In genomic region chr5:168608821-168609220, GRCh38 we compare ENCODE assay signal across 1 cellular context.
TF ChIP-seq lines count a peak whose summit lies in the region.

No MANE protein-coding gene starts in this region.

TF ChIP-seq in HepG2, 621 proteins besides CTCF, POLR2A, EP300 and RAD21 (continued from another document):
- TF ChIP-seq GPN1 (CRISPR knock-in tag; IDR thresholded peaks at IDR 0.05; ENCODE audit: borderline replicate concordance) (no peak), FOXP1 (IDR thresholded peaks at IDR 0.05) (no peak), FOXP1 (CRISPR knock-in tag; IDR thresholded peaks at IDR 0.05) (no peak), ZEB1 (IDR thresholded peaks at IDR 0.05; ENCODE audit: insufficient replicate concordance, low read depth) (no peak), ZNF460 (CRISPR knock-in tag; IDR thresholded peaks at IDR 0.05; ENCODE audit: borderline replicate concordance) (no peak), GMEB2 (CRISPR knock-in tag; IDR thresholded peaks at IDR 0.05; ENCODE audit: low read depth) (no peak), XBP1 (CRISPR knock-in tag; IDR thresholded peaks at IDR 0.05) (no peak), PHF21A (CRISPR knock-in tag; IDR thresholded peaks at IDR 0.05) (no peak), ZNF737 (CRISPR knock-in tag; IDR thresholded peaks at IDR 0.05; ENCODE audit: borderline replicate concordance) (no peak), UBTF (CRISPR knock-in tag; IDR thresholded peaks at IDR 0.05) (no peak)
